Comparison of ENCODE assay signal across 22 cellular contexts in genomic region chr1:110631836-110632620, GRCh38. TPM values are rescaled to one million over a fixed set of nuclear protein-coding genes. Genes with fewer than 3 reads are reported as not detected.
DNase-seq lines count a peak whose midpoint lies in the region; ATAC-seq and TF ChIP-seq lines count a peak whose summit lies in the region.
"Had no signal": no experiment of that assay in that cellular context is flagged by ENCODE, and none has a peak within 500 bp of the region (broad histone marks: within the 10 kb centered on the region; RNA-seq: fewer than 3 reads in every experiment).

No MANE protein-coding gene starts in this region.

- H3K27me3 ChIP-seq in BLaER1 treated with 17β-estradiol and CSF1 and Interleukin-3, amounts not matched to agents 10 nM and 100 nM = no peaks in the 10 kb centered on the region
- no peaks in the 10 kb centered on the region for H3K27me3 ChIP-seq in DND-41 (ENCODE audit: insufficient read depth, low read length, poor library complexity)
- no peaks in the 10 kb centered on the region for H3K27me3 ChIP-seq in OCI-LY1 (ENCODE audit: insufficient read depth, low read length)
- no peaks in the 10 kb centered on the region for H3K27me3 ChIP-seq in lower lobe of right lung (ENCODE audit: low read depth)
- H3K27me3 ChIP-seq: left lung, uterus had no signal

- intact Hi-C loops in lower lobe of right lung (cut with DNase I) = loop anchor here (5.0 kb wide), 1 partner anchor 135 kb away; no protein-coding TSS in a partner anchor

- peak overlapping the region; percentile 53 to 85 (median 72); a peak in 21 of 22 replicates for H3K4me2 ChIP-seq in BLaER1 treated with 17β-estradiol and CSF1 and Interleukin-3, amounts not matched to agents 10 nM and 100 nM
- H3K4me2 ChIP-seq in DND-41 (ENCODE audit: insufficient read depth, low read length) = no peak overlapping the region
- H3K4me2 ChIP-seq in OCI-LY1 (ENCODE audit: low read length) = peak overlapping the region; percentile 37
- H3K4me2 ChIP-seq: PC-9 had no signal

- H3K4me3 ChIP-seq in BLaER1 treated with 17β-estradiol and CSF1 and Interleukin-3, amounts not matched to agents 10 nM and 100 nM = no peak overlapping the region
- H3K4me3 ChIP-seq in DND-41 (ENCODE audit: low read depth in 1 of 2, low read length in 2 of 2) (no peak overlapping the region), OCI-LY1 (ENCODE audit: low read depth, low read length, poor library complexity, severe bottlenecking) (no peak overlapping the region), lower lobe of right lung (no peak overlapping the region)
- H3K4me3 ChIP-seq: coronary artery, gastroesophageal sphincter, left lung, PC-9, uterus had no signal

- no peaks in the 10 kb centered on the region for H3F3A ChIP-seq in OCI-LY1 (ENCODE audit: insufficient read depth, low read length)

- ATAC-seq in DND-41 (ENCODE audit: insufficient read depth, low read depth) (no peak), lower lobe of right lung (no peak), left lobe of liver (no peak)
- ATAC-seq: gastroesophageal sphincter, left lung had no signal

- H3K9me2 ChIP-seq in OCI-LY1 (ENCODE audit: low read depth, low read length) = no peaks in the 10 kb centered on the region

- H3K79me2 ChIP-seq in DND-41 (ENCODE audit: insufficient read depth, low read length) (no peaks in the 10 kb centered on the region), OCI-LY1 (ENCODE audit: insufficient read depth, low read length) (no peaks in the 10 kb centered on the region)

- H4K20me1 ChIP-seq in BLaER1 treated with 17β-estradiol and CSF1 and Interleukin-3, amounts not matched to agents 10 nM and 100 nM = no peaks in the 10 kb centered on the region
- H4K20me1 ChIP-seq in DND-41 (ENCODE audit: insufficient read depth, low read length) (no peaks in the 10 kb centered on the region), OCI-LY1 (ENCODE audit: insufficient read depth, low read length) (no peaks in the 10 kb centered on the region)

- no peak overlapping the region for H3K27ac ChIP-seq in BLaER1 treated with 17β-estradiol and CSF1 and Interleukin-3, amounts not matched to agents 10 nM and 100 nM
- H3K27ac ChIP-seq in DND-41 (ENCODE audit: low read length) (peak overlapping the region; percentile 31), OCI-LY1 (ENCODE audit: low read depth, low read length, poor library complexity, severe bottlenecking) (peak overlapping the region; percentile 83), lower lobe of right lung (peak overlapping the region; percentile 37), substantia nigra (ENCODE audit: low read depth, low read length, poor library complexity, severe bottlenecking) (no peak overlapping the region)
- H3K27ac ChIP-seq: coronary artery, gastroesophageal sphincter, HL-60, left lung, PC-9, uterus had no signal

- DNase-seq in DND-41 = no peak
- no peak for DNase-seq in lower lobe of right lung
- no peak for DNase-seq in NCI-H1092 (lab: John Stamatoyannopoulos, UW)
- no peak for DNase-seq in left lobe of liver (ENCODE audit: low spot score)
- no peak for DNase-seq in substantia nigra (lab: John Stamatoyannopoulos, UW)
- DNase-seq: H9, hippocampal formation, left lung, NCI-H2081, NCI-H226, NCI-H774, occipital lobe, PC-9, SHP77 treated with DMSO at 0.1 percent for 48 hours, SW 1271, uterus had no signal

- no peak overlapping the region for H3K9ac ChIP-seq in BLaER1 treated with 17β-estradiol and CSF1 and Interleukin-3, amounts not matched to agents 10 nM and 100 nM
- no peak overlapping the region for H3K9ac ChIP-seq in DND-41 (ENCODE audit: low read depth, low read length)
- H3K9ac ChIP-seq in OCI-LY1 (ENCODE audit: low read length) = peak overlapping the region; percentile 3; the same call in 1 of the 2 replicates

- H3K4me1 ChIP-seq in BLaER1 treated with 17β-estradiol and CSF1 and Interleukin-3, amounts not matched to agents 10 nM and 100 nM = peaks cover 39 to 97% (median 57%) of the 10 kb centered on the region in 10 experiments
- H3K4me1 ChIP-seq in DND-41 (ENCODE audit: insufficient read depth, low read length) = peaks cover 22% of the 10 kb centered on the region
- H3K4me1 ChIP-seq in OCI-LY1 (ENCODE audit: insufficient read depth, low read length, severe bottlenecking) = peaks cover 78% of the 10 kb centered on the region
- H3K4me1 ChIP-seq in lower lobe of right lung = peaks cover 24% of the 10 kb centered on the region

- TF ChIP-seq CTCF in DND-41 (IDR thresholded peaks at IDR 0.05; ENCODE audit: borderline replicate concordance, extremely low read depth, low read length, poor library complexity, severe bottlenecking) = no peak
- no peak for TF ChIP-seq CTCF in OCI-LY1 (IDR thresholded peaks at IDR 0.05; ENCODE audit: low read length)
- no peak for TF ChIP-seq CTCF in lower lobe of right lung (IDR thresholded peaks at IDR 0.05)

- no peak overlapping the region for H2AFZ ChIP-seq in DND-41 (ENCODE audit: low read depth, low read length)
- no peak overlapping the region for H2AFZ ChIP-seq in OCI-LY1 (ENCODE audit: low read length)
- H2AFZ ChIP-seq: PC-9 had no signal

- no peaks in the 10 kb centered on the region for H3K36me3 ChIP-seq in BLaER1 treated with 17β-estradiol and CSF1 and Interleukin-3, amounts not matched to agents 10 nM and 100 nM
- H3K36me3 ChIP-seq in DND-41 (ENCODE audit: insufficient read depth, low read length) = no peaks in the 10 kb centered on the region
- no peaks in the 10 kb centered on the region for H3K36me3 ChIP-seq in OCI-LY1 (ENCODE audit: insufficient read depth, low read length)
- no peaks in the 10 kb centered on the region for H3K36me3 ChIP-seq in lower lobe of right lung
- H3K36me3 ChIP-seq: gastroesophageal sphincter, left lung, uterus had no signal

- H3K9me3 ChIP-seq in BLaER1 treated with 17β-estradiol and CSF1 and Interleukin-3, amounts not matched to agents 10 nM and 100 nM (replicated peaks in 1 of 11) = peaks cover 0 to 19% (median 0%) of the 10 kb centered on the region in 11 experiments; a peak in 7 of 22 replicates
- H3K9me3 ChIP-seq in DND-41 (ENCODE audit: insufficient read depth, low read length, severe bottlenecking) = no peaks in the 10 kb centered on the region
- no peaks in the 10 kb centered on the region for H3K9me3 ChIP-seq in OCI-LY1 (ENCODE audit: low read length)
- no peaks in the 10 kb centered on the region for H3K9me3 ChIP-seq in lower lobe of right lung
- H3K9me3 ChIP-seq: gastroesophageal sphincter, left lung, uterus had no signal

RNA-seq across cellular contexts. Expression of gene KCNA2, which starts 25.9 kb away (rescaled TPM):
- total RNA-seq in lower lobe of right lung (0.77 TPM), left lobe of liver (0.03 TPM)
- total RNA-seq: G401, PC-9 had no signal

RNA-seq across cellular contexts. Expression of gene KCNA3, which starts 42.7 kb away (rescaled TPM):
- total RNA-seq in lower lobe of right lung = 19.4 TPM
- total RNA-seq in left lobe of liver = 0.43 TPM
- total RNA-seq: G401, PC-9 had no signal

Comparison
In these comparisons a context has a peak if more than half of its experiments do, and no peak if none do; other contexts are left out.
1. H3K27ac ChIP-seq: peak in DND-41 (single experiment), OCI-LY1 (single experiment) and lower lobe of right lung (single experiment); none in BLaER1 treated with 17β-estradiol and CSF1 and Interleukin-3, amounts not matched to agents 10 nM and 100 nM (0 of 11) and substantia nigra (single experiment).
2. RNA of gene KCNA3, which starts 42.7 kb away (total RNA-seq): 19.4 TPM in lower lobe of right lung (single experiment); 0.43 TPM in left lobe of liver (single experiment); every median in the first group is over 10 times any median in the second.